In genomic region chr1:203661572-203661971, GRCh38 we compare ENCODE assay signal across 15 cellular contexts. TPM values are rescaled to one million over a fixed set of nuclear protein-coding genes. Genes with fewer than 3 reads are reported as not detected.
DNase-seq lines count a peak whose midpoint lies in the region; ATAC-seq and TF ChIP-seq lines count a peak whose summit lies in the region.
"Had no signal": no experiment of that assay in that cellular context is flagged by ENCODE, and none has a peak within 500 bp of the region (broad histone marks: within the 10 kb centered on the region; RNA-seq: fewer than 3 reads in every experiment).

No MANE protein-coding gene starts in this region.

- peaks cover 63% of the 10 kb centered on the region for H3K4me1 Mint-ChIP-seq in central memory CD8-positive, alpha-beta T cell

- H3K27ac Mint-ChIP-seq in central memory CD8-positive, alpha-beta T cell (ENCODE audit: low read depth): peak overlapping the region; percentile 83
- H3K27ac Mint-ChIP-seq: activated naive CD4-positive, alpha-beta T cell treated with anti-CD3 and anti-CD28 coated beads, Interleukin-2, amount 50 U/mL, for 72 hours had no signal

- H3K9me3 ChIP-seq in right lobe of liver: no peaks in the 10 kb centered on the region
- H3K9me3 ChIP-seq: BE2C had no signal

- H3K36me3 ChIP-seq in ACC112 (ENCODE audit: insufficient read depth, low read length) (no peaks in the 10 kb centered on the region), right lobe of liver (no peaks in the 10 kb centered on the region)
- H3K36me3 ChIP-seq: BE2C had no signal

- no peak for TF ChIP-seq RAD21 in Ishikawa (IDR thresholded peaks at IDR 0.05; ENCODE audit: low read depth)

- intact Hi-C loops in right lobe of liver (cut with DNase I): no loop called here

- WGBS in right lobe of liver (ENCODE audit: insufficient coverage, low coverage, low lambda C conversion rate, missing lambda C conversion rate): 22% methylated on average over 2 of the region's 2 CpGs

- H3K27me3 Mint-ChIP-seq in central memory CD8-positive, alpha-beta T cell: no peaks in the 10 kb centered on the region

- no peak overlapping the region for H3K4me3 Mint-ChIP-seq in central memory CD8-positive, alpha-beta T cell

- H3K27ac ChIP-seq in ACC112 (ENCODE audit: low read depth, low read length) (peak overlapping the region; percentile 33; the same call in 1 of the 2 replicates), right lobe of liver (peak overlapping the region in 1 of 3 donors; percentile 61)

- H3K79me2 ChIP-seq in ACC112 (ENCODE audit: control insufficient read depth, insufficient read depth, low read length, unreplicated experiment): peaks cover 60% of the 10 kb centered on the region

- H3K4me3 ChIP-seq in ACC112 (ENCODE audit: low read depth, low read length) (no peak overlapping the region), right lobe of liver (no peak overlapping the region)

- no peaks in the 10 kb centered on the region for H3K9me3 Mint-ChIP-seq in central memory CD8-positive, alpha-beta T cell
- H3K9me3 Mint-ChIP-seq: activated naive CD4-positive, alpha-beta T cell treated with anti-CD3 and anti-CD28 coated beads, Interleukin-2, amount 50 U/mL, for 72 hours had no signal

- H3K36me3 Mint-ChIP-seq in central memory CD8-positive, alpha-beta T cell (ENCODE audit: insufficient read depth): peaks cover 19% of the 10 kb centered on the region
- H3K36me3 Mint-ChIP-seq: activated naive CD4-positive, alpha-beta T cell treated with anti-CD3 and anti-CD28 coated beads, Interleukin-2, amount 50 U/mL, for 72 hours had no signal

- no peak for TF ChIP-seq EP300 in Ishikawa (IDR thresholded peaks at IDR 0.05; ENCODE audit: borderline replicate concordance)

- no peak for TF ChIP-seq POLR2A in right lobe of liver (IDR thresholded peaks at IDR 0.05)

- no peak for DNase-seq in central memory CD8-positive, alpha-beta T cell (ENCODE audit: low spot score in 2 of 2)
- DNase-seq in right lobe of liver (peak; percentile 64 to 90 (median 88)), medulla oblongata (ENCODE audit: extremely low spot score) (no peak), iPS-NIHi11 (ENCODE audit: low spot score) (no peak), GM19240 (ENCODE audit: insufficient read length, low spot score) (no peak), NCI-H1048 (lab: John Stamatoyannopoulos, UW) (no peak)
- DNase-seq: activated CD4-positive, alpha-beta T cell treated with anti-CD3 and anti-CD28 coated beads for 48 hours; BE2C; KBM-7; kidney; NCI-H187 treated with DMSO at 0.1 percent for 48 hours; occipital lobe had no signal

- H3K27me3 ChIP-seq in ACC112 (ENCODE audit: insufficient read depth, low read length): no peaks in the 10 kb centered on the region
- H3K27me3 ChIP-seq in right lobe of liver: no peaks in the 10 kb centered on the region
- H3K27me3 ChIP-seq: BE2C had no signal

- no peak for ATAC-seq in central memory CD8-positive, alpha-beta T cell (replicated peaks; ENCODE audit: extremely low read depth, poor library complexity, severe bottlenecking)
- ATAC-seq in right lobe of liver: peak; percentile 96 to 98 (median 96)
- ATAC-seq: activated naive CD4-positive, alpha-beta T cell treated with anti-CD3 and anti-CD28 coated beads, Interleukin-2, amount 50 U/mL, for 72 hours had no signal

- H3K4me1 ChIP-seq in ACC112 (ENCODE audit: control insufficient read depth, insufficient read depth, low read length, unreplicated experiment) (peaks cover 35% of the 10 kb centered on the region), right lobe of liver (peaks cover 0 to 29% (median 7%) of the 10 kb centered on the region in 4 donors)
- H3K4me1 ChIP-seq: BE2C had no signal

- no peak overlapping the region for H2AFZ ChIP-seq in ACC112 (ENCODE audit: low read length, unreplicated experiment)

- no peak for TF ChIP-seq CTCF in right lobe of liver (IDR thresholded peaks at IDR 0.05)

TF ChIP-seq in Ishikawa, 13 proteins besides CTCF, POLR2A, EP300 and RAD21:
- no peak for TF ChIP-seq MAX (IDR thresholded peaks at IDR 0.05)
- TF ChIP-seq ZBTB7A (IDR thresholded peaks at IDR 0.05; ENCODE audit: low read depth): no peak
- TF ChIP-seq TCF12 (IDR thresholded peaks at IDR 0.05; ENCODE audit: low read depth): 0 out of 2 replicates have a peak, but pooled peaks have one; percentile 29
- TF ChIP-seq NFIC (IDR thresholded peaks at IDR 0.05): peak; percentile 85
- TF ChIP-seq YY1 (IDR thresholded peaks at IDR 0.05; ENCODE audit: low read depth): peak; percentile 37; the same call in 1 of the 2 replicates

RNA-seq across cellular contexts. Expression of gene ATP2B4, which starts 34.9 kb away (rescaled TPM):
- 10 to 100 TPM in 4 of 6 experiments, 1 to 10 TPM in 2; 8.7 to 59.3 (median 23.3) TPM for total RNA-seq in right lobe of liver

Comparison
In these comparisons a context has a peak if more than half of its experiments do, and no peak if none do; other contexts are left out.
1. DNase-seq: peak in right lobe of liver (3 of 3); none in central memory CD8-positive, alpha-beta T cell (0 of 2), medulla oblongata (single experiment), iPS-NIHi11 (single experiment), GM19240 (single experiment) and NCI-H1048 (single experiment).